1 cellular context compared by ENCODE assay signal in the genomic region with DNA sequence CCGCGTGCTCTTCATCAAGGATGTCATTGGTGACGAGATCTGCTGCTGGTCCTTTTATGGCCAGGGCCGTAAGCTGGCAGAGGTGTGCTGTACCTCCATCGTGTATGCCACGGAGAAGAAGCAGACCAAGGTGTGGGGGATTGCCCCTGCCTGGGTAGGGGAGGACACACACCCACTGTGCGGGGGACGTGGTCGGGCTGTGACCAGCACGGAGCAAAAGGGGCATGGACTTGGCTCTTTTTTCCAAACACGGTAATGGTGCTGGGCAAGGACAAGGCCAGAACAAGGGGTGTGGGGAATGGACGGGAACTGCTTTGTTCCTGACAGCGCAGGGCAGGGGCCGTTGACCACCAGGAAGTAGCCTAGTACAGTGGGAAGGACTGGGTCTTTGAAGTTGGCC.
A peak's percentile ranks its signal among the peaks of the same experiment; 100 is the strongest.
TF ChIP-seq lines count a peak whose summit lies in the region.

No MANE protein-coding gene starts in this region.

TF ChIP-seq in K562, 482 proteins besides CTCF, POLR2A, EP300 and RAD21:
- TF ChIP-seq RBFOX2 (IDR thresholded peaks at IDR 0.05; ENCODE audit: low read depth, low read length) (0 out of 2 replicates have a peak, but pooled peaks have one; percentile 25), COPS2 (conservative IDR thresholded peaks at IDR 0.05) (no peak), POLR2G (IDR thresholded peaks at IDR 0.05; ENCODE audit: low read depth, low read length) (0 out of 2 replicates have a peak, but pooled peaks have one; percentile 37)
